In the genomic region with DNA sequence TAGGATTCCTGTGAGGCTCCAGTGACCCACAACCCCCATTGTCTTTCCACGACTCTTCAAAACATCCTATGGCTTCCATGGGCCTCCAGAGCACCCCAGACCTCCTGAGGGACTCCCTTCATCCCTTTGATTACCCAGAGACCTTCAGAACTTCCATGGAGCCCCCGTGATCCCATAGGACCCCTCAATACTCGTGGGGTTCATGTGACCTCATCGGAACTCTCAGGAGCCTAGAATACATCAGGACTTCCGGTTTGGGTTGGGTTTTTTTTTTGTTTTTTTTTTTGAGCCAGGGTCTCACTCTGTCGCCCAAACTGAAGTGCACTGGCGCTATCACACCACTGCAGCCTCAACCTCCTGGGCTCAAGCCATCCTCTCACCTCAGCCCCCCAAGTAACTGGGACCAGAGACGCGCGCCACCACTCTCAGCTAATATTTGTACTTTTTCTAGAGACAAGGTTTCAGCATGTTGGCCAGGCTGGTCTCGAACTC, we compare ENCODE assay signal across 8 cellular contexts. TPM values are rescaled to one million over a fixed set of nuclear protein-coding genes. Genes with fewer than 3 reads are reported as not detected.
A peak's percentile ranks its signal among the peaks of the same experiment; 100 is the strongest.
DNase-seq lines count a peak whose midpoint lies in the region; ATAC-seq and TF ChIP-seq lines count a peak whose summit lies in the region.

No MANE protein-coding gene starts in this region.

- H3K4me3 ChIP-seq in heart left ventricle: peak overlapping the region; percentile 25 to 85 (median 70)
- peak overlapping the region; percentile 61 for H3K4me3 ChIP-seq in astrocyte of the cerebellum (ENCODE audit: low read depth, low read length)
- peak overlapping the region; percentile 67 for H3K4me3 ChIP-seq in lower lobe of right lung
- H3K4me3 ChIP-seq in urinary bladder (ENCODE audit: low read depth, low read length): peak overlapping the region; percentile 48

- H3K36me3 ChIP-seq in heart left ventricle (peaks cover 0 to 12% (median 3%) of the 10 kb centered on the region in 9 donors), lower lobe of right lung (peaks cover 9% of the 10 kb centered on the region), urinary bladder (ENCODE audit: insufficient read depth) (no peaks in the 10 kb centered on the region)

- H3K27ac ChIP-seq in heart left ventricle (peak overlapping the region; percentile 86 to 99 (median 96)), lower lobe of right lung (peak overlapping the region; percentile 96), urinary bladder (ENCODE audit: low read depth) (peak overlapping the region; percentile 86)

- WGBS in heart left ventricle, 4 donors: 34 to 48% (median 39%) methylated on average over 10 to 11 of the region's 11 CpGs
- WGBS in urinary bladder: 37% methylated on average over 11 of the region's 11 CpGs

- intact Hi-C loops in heart left ventricle (cut with DNase I) (loop anchor here in 3 of 10 donors (1.0 to 5.0 kb wide), 5 partner anchors 15 to 423 kb away; partner anchors contain the start of genes AKT1S1 (in 1 of the 3), RPL13A (in 1 of the 3), RPS11 (in 1 of the 3) and RRAS (in 1 of the 3)), left ventricle myocardium superior (cut with micrococcal nuclease) (no loop called here), lower lobe of right lung (cut with DNase I) (no loop called here)

- H3K9me3 ChIP-seq in heart left ventricle: no peaks in the 10 kb centered on the region
- H3K9me3 ChIP-seq in lower lobe of right lung: no peaks in the 10 kb centered on the region

- H3K4me1 ChIP-seq in heart left ventricle (peaks cover 0 to 43% (median 11%) of the 10 kb centered on the region in 12 donors), lower lobe of right lung (peaks cover 37% of the 10 kb centered on the region), urinary bladder (ENCODE audit: insufficient read depth) (no peaks in the 10 kb centered on the region)

- DNase-seq in heart left ventricle (no peak), left ventricle myocardium superior (no peak), astrocyte of the cerebellum (ENCODE audit: low read depth) (no peak), lower lobe of right lung (no peak), DMS 273 (lab: John Stamatoyannopoulos, UW; ENCODE audit: unreplicated experiment) (no peak)

- TF ChIP-seq CTCF in heart left ventricle (IDR thresholded peaks at IDR 0.05) (no peak), astrocyte of the cerebellum (IDR thresholded peaks at IDR 0.05; ENCODE audit: low read depth, low read length, missing control alignments) (no peak), lower lobe of right lung (IDR thresholded peaks at IDR 0.05) (no peak)

- in situ Hi-C loops in astrocyte of the cerebellum (cut with HindIII; ENCODE audit: low sequenced_read_pairs): no loop called here

- ATAC-seq in heart left ventricle (no peak), left ventricle myocardium superior (no peak), lower lobe of right lung (no peak), HG03045 (IDR thresholded peaks at IDR 0.05; ENCODE audit: unreplicated experiment) (no peak), GM18861 (IDR thresholded peaks at IDR 0.05; ENCODE audit: unreplicated experiment) (no peak)

- no peak for TF ChIP-seq POLR2A in heart left ventricle (IDR thresholded peaks at IDR 0.05)

- H3K27me3 ChIP-seq in heart left ventricle (no peaks in the 10 kb centered on the region), lower lobe of right lung (ENCODE audit: low read depth) (no peaks in the 10 kb centered on the region)

RNA-seq across cellular contexts. Expression of gene ALDH16A1, which starts 0.8 kb away (rescaled TPM):
- 10 to 100 TPM in 2 of 9 donors, 1 to 10 TPM in 7; 3.4 to 18.6 (median 8.5) TPM for total RNA-seq in heart left ventricle
- polyA plus RNA-seq in heart left ventricle: 10 to 100 TPM in 1 of 2 donors, 1 to 10 TPM in 1; 7.3 to 11.7 TPM
- 11.5 TPM for total RNA-seq in left ventricle myocardium superior
- 33.7 TPM for total RNA-seq in lower lobe of right lung
- 14.2 TPM for total RNA-seq in urinary bladder
- polyA plus RNA-seq in urinary bladder: 34.7 TPM

RNA-seq across cellular contexts. Expression of gene PIH1D1, which starts 2.2 kb away (rescaled TPM):
- total RNA-seq in heart left ventricle: 10 to 100 TPM; 16.3 to 49.9 (median 31.1) TPM
- 10 to 100 TPM; 22.6 to 57.6 TPM for polyA plus RNA-seq in heart left ventricle
- 29.6 TPM for total RNA-seq in left ventricle myocardium superior
- 63.2 TPM for total RNA-seq in lower lobe of right lung
- total RNA-seq in urinary bladder: 49.6 TPM
- polyA plus RNA-seq in urinary bladder: 69.6 TPM

RNA-seq across cellular contexts. Expression of gene SLC17A7, which starts 12.5 kb away (rescaled TPM):
- 1 to 10 TPM in 4 of 9 donors, under 1 TPM in 5; 0.46 to 1.6 (median 0.89) TPM for total RNA-seq in heart left ventricle
- 1 to 10 TPM in 1 of 2 donors, under 1 TPM in 1; 0.64 to 1.1 TPM for polyA plus RNA-seq in heart left ventricle
- 1.4 TPM for total RNA-seq in left ventricle myocardium superior
- 0.56 TPM for total RNA-seq in lower lobe of right lung
- total RNA-seq in urinary bladder: 0.85 TPM
- polyA plus RNA-seq in urinary bladder: 2.1 TPM

RNA-seq across cellular contexts. Expression of gene FLT3LG, which starts 20.2 kb away (rescaled TPM):
- 10 to 100 TPM in 1 of 9 donors, 1 to 10 TPM in 8; 1.7 to 13.4 (median 2.4) TPM for total RNA-seq in heart left ventricle
- 1 to 10 TPM; 2.9 to 5.5 TPM for polyA plus RNA-seq in heart left ventricle
- total RNA-seq in left ventricle myocardium superior: 5.9 TPM
- total RNA-seq in lower lobe of right lung: 12.8 TPM
- 3.4 TPM for total RNA-seq in urinary bladder
- 18.8 TPM for polyA plus RNA-seq in urinary bladder

RNA-seq across cellular contexts. Expression of gene GFY, which starts 28.6 kb away (rescaled TPM):
- not detected for total RNA-seq in heart left ventricle
- polyA plus RNA-seq in heart left ventricle: under 1 TPM in 1 of 2 donors, not detected in 1; 0.12 TPM
- total RNA-seq in left ventricle myocardium superior: not detected
- total RNA-seq in lower lobe of right lung: not detected
- not detected for total RNA-seq in urinary bladder
- not detected for polyA plus RNA-seq in urinary bladder
